ENCODE assay signal across 20 cellular contexts in genomic region chr17:19301274-19301946, GRCh38.
DNase-seq lines count a peak whose midpoint lies in the region; ATAC-seq and TF ChIP-seq lines count a peak whose summit lies in the region.
"Had no signal": no experiment of that assay in that cellular context is flagged by ENCODE, and none has a peak within 500 bp of the region (broad histone marks: within the 10 kb centered on the region; RNA-seq: fewer than 3 reads in every experiment).

No MANE protein-coding gene starts in this region.

- no peak for TF ChIP-seq POLR2A in suprapubic skin (IDR thresholded peaks at IDR 0.05)
- TF ChIP-seq POLR2A in esophagus muscularis mucosa (IDR thresholded peaks at IDR 0.05; ENCODE audit: low read depth): no peak

- no TSS peak for BruUV-seq in Caco-2 (replicated peaks; lab: Mats Ljungman, UMichigan)

- H3K4me1 ChIP-seq in mucosa of descending colon (ENCODE audit: low read depth): peaks cover 40% of the 10 kb centered on the region
- peaks cover 82% of the 10 kb centered on the region for H3K4me1 ChIP-seq in suprapubic skin
- peaks cover 2% of the 10 kb centered on the region; the same call in 1 of the 2 replicates for H3K4me1 ChIP-seq in Caco-2
- peaks cover 69 to 88% (median 75%) of the 10 kb centered on the region in 4 donors for H3K4me1 ChIP-seq in esophagus muscularis mucosa
- H3K4me1 ChIP-seq: prostate gland had no signal

- CTCF ChIA-PET in WTC11 (lab: Charles Lee) (interaction anchor here (0.6 to 1.6 kb wide), 3 partner anchors 36 to 166 kb away, joined by 3 to 4 read pairs (median 3); no protein-coding TSS in a partner anchor), Caco-2 (lab: Charles Lee) (interaction anchor here (0.7 kb wide), 1 partner anchor 58 kb away, joined by 5 read pairs; no protein-coding TSS in a partner anchor)

- H3K27me3 ChIP-seq in suprapubic skin: no peaks in the 10 kb centered on the region
- no peaks in the 10 kb centered on the region for H3K27me3 ChIP-seq in Caco-2 (replicated peaks; ENCODE audit: control insufficient read depth, insufficient read depth, low read length)
- H3K27me3 ChIP-seq in esophagus muscularis mucosa: no peaks in the 10 kb centered on the region

- peak overlapping the region; percentile 14 for H3K27ac ChIP-seq in suprapubic skin
- H3K27ac ChIP-seq in esophagus muscularis mucosa (replicated peaks in 1 of 4): no peak overlapping the region
- H3K27ac ChIP-seq: prostate gland had no signal

- no peak for DNase-seq in WTC11 (ENCODE audit: low spot score)
- no peak for DNase-seq in Right ventricle myocardium superior
- DNase-seq in mucosa of descending colon: peak in 2 of 3 donors; percentile 69 to 73
- DNase-seq in suprapubic skin (ENCODE audit: low spot score in 2 of 2): no peak
- no peak for DNase-seq in NK-92 treated with Interleukin-12 subunit alpha and Interleukin-12 subunit beta, amount 100 ng/mL, for 24 hours (lab: John Stamatoyannopoulos, UW)
- DNase-seq in Caco-2: no peak
- DNase-seq in T-helper 17 cell: no peak
- no peak for DNase-seq in esophagus muscularis mucosa (ENCODE audit: extremely low spot score)
- DNase-seq: activated CD4-positive, alpha-beta T cell treated with anti-CD3 and anti-CD28 coated beads for 36 hours; activated effector memory CD4-positive, alpha-beta T cell treated with anti-CD3 and anti-CD28 coated beads, Interleukin-2, amount 50 U/mL, for 16 hours; amniotic stem cell; cerebellar nuclear complex; endodermal cell; kidney glomerular epithelial cell; NCI-H1694 treated with DMSO at 0.1 percent for 48 hours; RPMI8226 had no signal

- TF ChIP-seq CTCF in WTC11 (IDR thresholded peaks at IDR 0.05) (no peak), mucosa of descending colon (IDR thresholded peaks at IDR 0.05) (no peak), suprapubic skin (IDR thresholded peaks at IDR 0.05) (no peak), Caco-2 (IDR thresholded peaks at IDR 0.05; ENCODE audit: insufficient read depth in 1 of 2, low read depth in 1 of 2, low read length in 1 of 2, severe bottlenecking in 1 of 2, unreplicated experiment in 1 of 2) (no peak), esophagus muscularis mucosa (IDR thresholded peaks at IDR 0.05) (no peak)

- H3K36me3 ChIP-seq in mucosa of descending colon (ENCODE audit: low read depth) (no peaks in the 10 kb centered on the region), suprapubic skin (peaks cover 11% of the 10 kb centered on the region), Caco-2 (ENCODE audit: control insufficient read depth, insufficient read depth, low read length) (no peaks in the 10 kb centered on the region; the same call in none of the 2 replicates), esophagus muscularis mucosa (peaks cover 0 to 7% (median 0%) of the 10 kb centered on the region in 4 donors)
- H3K36me3 ChIP-seq: prostate gland had no signal

- H3K27ac Mint-ChIP-seq in WTC11 (peak overlapping the region; percentile 34; the same call in 1 of the 2 replicates), Caco-2 (ENCODE audit: unreplicated experiment) (no peak overlapping the region), T-helper 17 cell (no peak overlapping the region)
- H3K27ac Mint-ChIP-seq: activated CD4-positive, alpha-beta T cell treated with anti-CD3 and anti-CD28 coated beads for 36 hours; endodermal cell; type B pancreatic cell had no signal

- TF ChIP-seq EP300 in suprapubic skin (IDR thresholded peaks at IDR 0.05) (no peak), esophagus muscularis mucosa (IDR thresholded peaks at IDR 0.05) (no peak)

- intact Hi-C loops in Right ventricle myocardium superior (cut with DNase I) (no loop called here), mucosa of descending colon (cut with DNase I, micrococcal nuclease) (no loop called here), Caco-2 (cut with micrococcal nuclease; ENCODE audit: unreplicated experiment) (no loop called here), esophagus muscularis mucosa (cut with DNase I) (no loop called here)

- POLR2A ChIA-PET in WTC11 (lab: Charles Lee): interaction anchor here (1.0 kb wide), 1 partner anchor 8 kb away, joined by 3 read pairs; no protein-coding TSS in a partner anchor
- POLR2A ChIA-PET in Caco-2 (lab: Charles Lee): no interaction called here

- H3K4me1 Mint-ChIP-seq in WTC11 (peaks cover 12% of the 10 kb centered on the region; the same call in 1 of the 2 replicates), Caco-2 (ENCODE audit: low read depth, unreplicated experiment) (no peaks in the 10 kb centered on the region), T-helper 17 cell (peaks cover 12% of the 10 kb centered on the region)

- H3K36me3 Mint-ChIP-seq in WTC11 (no peaks in the 10 kb centered on the region; the same call in 1 of the 2 replicates), Caco-2 (ENCODE audit: insufficient read depth, unreplicated experiment) (peaks cover 8% of the 10 kb centered on the region), T-helper 17 cell (ENCODE audit: low read depth) (no peaks in the 10 kb centered on the region)
- H3K36me3 Mint-ChIP-seq: IgD-negative memory B cell, type B pancreatic cell had no signal

- H3K27me3 Mint-ChIP-seq in WTC11 (ENCODE audit: low read depth) (no peaks in the 10 kb centered on the region; the same call in 1 of the 2 replicates), Caco-2 (ENCODE audit: insufficient read depth, unreplicated experiment) (no peaks in the 10 kb centered on the region), T-helper 17 cell (peaks cover 11% of the 10 kb centered on the region)
- H3K27me3 Mint-ChIP-seq: type B pancreatic cell had no signal

- ATAC-seq in WTC11 (no peak), Right ventricle myocardium superior (ENCODE audit: poor library complexity) (peak; percentile 38), mucosa of descending colon (peak; percentile 79), T-helper 17 cell (no peak)
- ATAC-seq: activated CD4-positive, alpha-beta T cell treated with anti-CD3 and anti-CD28 coated beads for 36 hours had no signal

- H3K9me3 ChIP-seq in mucosa of descending colon (no peaks in the 10 kb centered on the region), suprapubic skin (no peaks in the 10 kb centered on the region), Caco-2 (no peaks in the 10 kb centered on the region), T-helper 17 cell (ENCODE audit: control insufficient read depth, low read length, poor library complexity, severe bottlenecking) (no peaks in the 10 kb centered on the region), esophagus muscularis mucosa (no peaks in the 10 kb centered on the region)
- H3K9me3 ChIP-seq: HAP-1, prostate gland had no signal

- H3K4me3 Mint-ChIP-seq in WTC11 (no peak overlapping the region), Caco-2 (ENCODE audit: unreplicated experiment) (no peak overlapping the region), T-helper 17 cell (no peak overlapping the region)
- H3K4me3 Mint-ChIP-seq: activated CD4-positive, alpha-beta T cell treated with anti-CD3 and anti-CD28 coated beads for 36 hours; endodermal cell; type B pancreatic cell had no signal

- WGBS in suprapubic skin: 67% methylated on average over 5 of the region's 5 CpGs
- WGBS in esophagus muscularis mucosa: 81% methylated on average over 5 of the region's 5 CpGs

- H3K4me3 ChIP-seq in mucosa of descending colon: no peak overlapping the region
- H3K4me3 ChIP-seq in suprapubic skin: no peak overlapping the region
- no peak overlapping the region for H3K4me3 ChIP-seq in Caco-2 (ENCODE audit: low read depth, low read length)
- no peak overlapping the region for H3K4me3 ChIP-seq in esophagus muscularis mucosa
- H3K4me3 ChIP-seq: HAP-1, prostate gland had no signal

- H3K9me3 Mint-ChIP-seq in WTC11: no peaks in the 10 kb centered on the region
- H3K9me3 Mint-ChIP-seq in Caco-2 (ENCODE audit: unreplicated experiment): no peaks in the 10 kb centered on the region
- H3K9me3 Mint-ChIP-seq: endodermal cell, IgD-negative memory B cell, type B pancreatic cell had no signal

TF ChIP-seq in WTC11, 78 proteins besides CTCF, POLR2A, EP300 and RAD21 (continues in another document):
- TF ChIP-seq ZNF423 (CRISPR knock-in tag; IDR thresholded peaks at IDR 0.05) (no peak), NR2C2 (CRISPR knock-in tag; IDR thresholded peaks at IDR 0.05) (no peak), USF2 (CRISPR knock-in tag; IDR thresholded peaks at IDR 0.05) (no peak), ELF4 (CRISPR knock-in tag; IDR thresholded peaks at IDR 0.05; ENCODE audit: low read depth) (no peak), CREM (CRISPR knock-in tag; IDR thresholded peaks at IDR 0.05) (no peak), ZNF396 (CRISPR knock-in tag; IDR thresholded peaks at IDR 0.05; ENCODE audit: borderline replicate concordance) (no peak), TEAD4 (CRISPR knock-in tag; IDR thresholded peaks at IDR 0.05) (no peak), CBFB (CRISPR knock-in tag; IDR thresholded peaks at IDR 0.05; ENCODE audit: low read depth) (no peak), JAZF1 (CRISPR knock-in tag; IDR thresholded peaks at IDR 0.05) (no peak), PREB (CRISPR knock-in tag; IDR thresholded peaks at IDR 0.05; ENCODE audit: borderline replicate concordance) (no peak), E2F5 (CRISPR knock-in tag; IDR thresholded peaks at IDR 0.05) (no peak), ETV6 (CRISPR knock-in tag; IDR thresholded peaks at IDR 0.05) (no peak), CREB1 (CRISPR knock-in tag; IDR thresholded peaks at IDR 0.05) (no peak), SMAD4 (CRISPR knock-in tag; IDR thresholded peaks at IDR 0.05) (no peak)

Comparison
In these comparisons a context has a peak if more than half of its experiments do, and no peak if none do; other contexts are left out.
1. ATAC-seq: peak in Right ventricle myocardium superior (single experiment) and mucosa of descending colon (single experiment); none in WTC11 (single experiment) and T-helper 17 cell (single experiment).
2. DNase-seq: peak in mucosa of descending colon (2 of 3); none in WTC11 (single experiment), Right ventricle myocardium superior (single experiment), suprapubic skin (0 of 2), NK-92 treated with Interleukin-12 subunit alpha and Interleukin-12 subunit beta, amount 100 ng/mL, for 24 hours (single experiment), Caco-2 (0 of 2), T-helper 17 cell (0 of 3) and esophagus muscularis mucosa (single experiment).